Comparison of ENCODE assay signal across 22 cellular contexts in genomic region chr20:25490656-25491445, GRCh38.
DNase-seq lines count a peak whose midpoint lies in the region; ATAC-seq, FAIRE-seq and TF ChIP-seq lines count a peak whose summit lies in the region.
"Had no signal": no experiment of that assay in that cellular context is flagged by ENCODE, and none has a peak within 500 bp of the region (broad histone marks: within the 10 kb centered on the region; RNA-seq: fewer than 3 reads in every experiment).

No MANE protein-coding gene starts in this region.

- no peak overlapping the region for H3K9ac ChIP-seq in kidney (ENCODE audit: low read length in 2 of 2)
- H3K9ac ChIP-seq: KMS-11, SK-N-SH had no signal

- H3K36me3 ChIP-seq in kidney (ENCODE audit: control insufficient read depth in 1 of 2, insufficient read depth in 2 of 2, low read length in 2 of 2): peaks cover 2 to 47% of the 10 kb centered on the region in 2 donors

- H3K27me3 Mint-ChIP-seq in stimulated activated naive CD8-positive, alpha-beta T cell treated with anti-CD3 and anti-CD28 coated beads, Interleukin-15, amount 100 ng/mL, for 72 hours: no peaks in the 10 kb centered on the region
- H3K27me3 Mint-ChIP-seq in progenitor cell of endocrine pancreas (no peaks in the 10 kb centered on the region), HFFc6 (ENCODE audit: insufficient read depth) (peaks cover 2% of the 10 kb centered on the region)

- H3K4me3 ChIP-seq in kidney (ENCODE audit: low read length in 2 of 2): no peak overlapping the region
- H3K4me3 ChIP-seq: Peyer's patch had no signal

- no peaks in the 10 kb centered on the region for H3K9me3 Mint-ChIP-seq in stimulated activated naive CD8-positive, alpha-beta T cell treated with anti-CD3 and anti-CD28 coated beads, Interleukin-15, amount 100 ng/mL, for 72 hours
- no peaks in the 10 kb centered on the region for H3K9me3 Mint-ChIP-seq in progenitor cell of endocrine pancreas (ENCODE audit: low read depth)
- no peaks in the 10 kb centered on the region for H3K9me3 Mint-ChIP-seq in HFFc6

- no peaks in the 10 kb centered on the region for H3K9me3 ChIP-seq in kidney (ENCODE audit: control insufficient read depth in 1 of 2, low read length in 2 of 2)
- H3K9me3 ChIP-seq: Peyer's patch, SK-N-SH had no signal

- ATAC-seq in stimulated activated naive CD8-positive, alpha-beta T cell treated with anti-CD3 and anti-CD28 coated beads, Interleukin-15, amount 100 ng/mL, for 72 hours: peak; percentile 11
- ATAC-seq in stimulated activated naive CD8-positive, alpha-beta T cell treated with anti-CD3 and anti-CD28 coated beads, Interleukin-15, Interleukin-2, amounts not matched to agents 100 U/mL and 50 U/mL, for 24 hours: no peak
- ATAC-seq in GM18502 (IDR thresholded peaks at IDR 0.05; ENCODE audit: poor library complexity, unreplicated experiment): no peak

- H3K4me1 ChIP-seq in kidney (ENCODE audit: control insufficient read depth in 1 of 2, insufficient read depth in 1 of 2, low read depth in 1 of 2, low read length in 2 of 2): no peaks in the 10 kb centered on the region
- H3K4me1 ChIP-seq: Peyer's patch had no signal

- intact Hi-C loops in kidney (cut with DNase I): no loop called here

- FAIRE-seq in kidney (lab: Jason Lieb, UNC): no peak
- FAIRE-seq: A204.1 had no signal

- peak overlapping the region in 1 of 2 donors; percentile 77 for H3K27ac Mint-ChIP-seq in stimulated activated naive CD8-positive, alpha-beta T cell treated with anti-CD3 and anti-CD28 coated beads, Interleukin-15, amount 100 ng/mL, for 72 hours
- peak overlapping the region; percentile 59 for H3K27ac Mint-ChIP-seq in progenitor cell of endocrine pancreas
- no peak overlapping the region for H3K27ac Mint-ChIP-seq in HFFc6

- no peak overlapping the region for H3K27ac ChIP-seq in kidney (ENCODE audit: low read depth in 2 of 2, low read length in 2 of 2)
- H3K27ac ChIP-seq: KMS-11, Peyer's patch had no signal

- DNase-seq in stimulated activated naive CD8-positive, alpha-beta T cell treated with anti-CD3 and anti-CD28 coated beads, Interleukin-15, amount 100 ng/mL, for 72 hours: no peak
- no peak for DNase-seq in stimulated activated naive CD8-positive, alpha-beta T cell treated with anti-CD3 and anti-CD28 coated beads, Interleukin-15, Interleukin-2, amounts not matched to agents 100 U/mL and 50 U/mL, for 24 hours
- peak; percentile 25 for DNase-seq in SK-N-DZ (ENCODE audit: low spot score)
- DNase-seq in kidney: peak; percentile 59
- DNase-seq in progenitor cell of endocrine pancreas (ENCODE audit: low spot score, unreplicated experiment): no peak
- no peak for DNase-seq in NAMALWA (ENCODE audit: low spot score)
- DNase-seq in HFFc6: no peak
- DNase-seq: DMS79; HCEC 1CT; NCI-H1105 treated with DMSO at 0.1 percent for 48 hours; NCI-H2029 treated with DMSO at 0.1 percent for 48 hours; NCI-H2171; NCI-H345; NCI-H524; NCI-H774; NK-92 treated with Interleukin-12 subunit alpha and Interleukin-12 subunit beta, amount 100 ng/mL, for 24 hours; Peyer's patch; SHP77; SK-N-SH had no signal

- peaks cover 20% of the 10 kb centered on the region for H3K36me3 Mint-ChIP-seq in progenitor cell of endocrine pancreas (ENCODE audit: insufficient read depth)
- no peaks in the 10 kb centered on the region for H3K36me3 Mint-ChIP-seq in HFFc6 (ENCODE audit: low read depth)

- no peak overlapping the region for H3K4me3 Mint-ChIP-seq in stimulated activated naive CD8-positive, alpha-beta T cell treated with anti-CD3 and anti-CD28 coated beads, Interleukin-15, amount 100 ng/mL, for 72 hours
- no peak overlapping the region for H3K4me3 Mint-ChIP-seq in progenitor cell of endocrine pancreas (ENCODE audit: low read depth)
- H3K4me3 Mint-ChIP-seq in HFFc6: no peak overlapping the region

- TF ChIP-seq CTCF in kidney (IDR thresholded peaks at IDR 0.05; ENCODE audit: borderline replicate concordance, extremely low read depth, insufficient read depth) (no peak), progenitor cell of endocrine pancreas (IDR thresholded peaks at IDR 0.05; ENCODE audit: unreplicated experiment) (no peak), HFFc6 (IDR thresholded peaks at IDR 0.05) (no peak)

- peaks cover 13% of the 10 kb centered on the region for H3K4me1 Mint-ChIP-seq in stimulated activated naive CD8-positive, alpha-beta T cell treated with anti-CD3 and anti-CD28 coated beads, Interleukin-15, amount 100 ng/mL, for 72 hours
- H3K4me1 Mint-ChIP-seq in progenitor cell of endocrine pancreas (ENCODE audit: low read depth): no peaks in the 10 kb centered on the region
- H3K4me1 Mint-ChIP-seq in HFFc6 (ENCODE audit: low read depth): no peaks in the 10 kb centered on the region

Comparison
In these comparisons a context has a peak if more than half of its experiments do, and no peak if none do; other contexts are left out.
1. DNase-seq: peak in SK-N-DZ (single experiment) and kidney (single experiment); none in stimulated activated naive CD8-positive, alpha-beta T cell treated with anti-CD3 and anti-CD28 coated beads, Interleukin-15, amount 100 ng/mL, for 72 hours (0 of 2), stimulated activated naive CD8-positive, alpha-beta T cell treated with anti-CD3 and anti-CD28 coated beads, Interleukin-15, Interleukin-2, amounts not matched to agents 100 U/mL and 50 U/mL, for 24 hours (single experiment), progenitor cell of endocrine pancreas (single experiment), NAMALWA (single experiment) and HFFc6 (single experiment).